17 cellular contexts compared by ENCODE assay signal in the genomic region with DNA sequence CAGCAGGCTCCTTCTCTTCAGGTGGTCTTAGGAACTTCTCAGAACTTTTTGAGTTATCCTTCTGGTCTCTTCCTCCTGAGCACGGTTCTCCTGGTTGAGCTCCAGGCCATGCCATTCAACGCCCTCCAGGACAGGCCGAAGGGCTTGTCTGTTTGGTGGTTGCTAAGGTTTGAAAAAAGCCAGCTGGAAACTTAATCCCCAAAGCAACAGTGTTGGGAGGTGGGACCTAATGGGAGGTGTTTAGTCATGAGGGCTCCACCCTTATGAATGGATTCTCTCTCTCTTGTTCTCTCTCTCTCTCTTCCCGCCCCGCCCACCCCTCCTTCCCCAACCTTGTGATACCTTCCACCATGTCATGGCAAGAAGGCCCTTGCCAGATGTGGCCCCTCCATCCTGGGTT. TPM values are rescaled to one million over a fixed set of nuclear protein-coding genes. Genes with fewer than 3 reads are reported as not detected.
DNase-seq lines count a peak whose midpoint lies in the region; ATAC-seq and TF ChIP-seq lines count a peak whose summit lies in the region.
"Had no signal": no experiment of that assay in that cellular context is flagged by ENCODE, and none has a peak within 500 bp of the region (broad histone marks: within the 10 kb centered on the region; RNA-seq: fewer than 3 reads in every experiment).

No MANE protein-coding gene starts in this region.

- peaks cover 39% of the 10 kb centered on the region for H3K36me3 ChIP-seq in neutrophil
- H3K36me3 ChIP-seq: gastrocnemius medialis had no signal

- ATAC-seq in GM19395 (IDR thresholded peaks at IDR 0.05; ENCODE audit: unreplicated experiment) (no peak), HG02759 (IDR thresholded peaks at IDR 0.05; ENCODE audit: unreplicated experiment) (no peak)
- no peak for ATAC-seq in activated T-cell treated with anti-CD3 and anti-CD28 coated beads, Interleukin-2, amount 50 U/mL, for 72 hours (replicated peaks in 1 of 2)

- H3K9me3 Mint-ChIP-seq in activated T-cell treated with anti-CD3 and anti-CD28 coated beads, Interleukin-2, amount 50 U/mL, for 72 hours: no peaks in the 10 kb centered on the region
- H3K9me3 Mint-ChIP-seq: activated T-cell treated with anti-CD3 and anti-CD28 coated beads, Interleukin-2, amount 50 U/mL, for 24 hours; natural killer cell treated with Interleukin-12 subunit alpha and Interleukin-12 subunit beta and Interleukin-15 and Interleukin-18, amount 100 ng/mL, for 72 hours had no signal

- H3K4me3 Mint-ChIP-seq in activated T-cell treated with anti-CD3 and anti-CD28 coated beads, Interleukin-2, amount 50 U/mL, for 72 hours: no peak overlapping the region
- H3K4me3 Mint-ChIP-seq: activated CD4-positive, alpha-beta T cell treated with anti-CD3 and anti-CD28 coated beads for 36 hours; activated T-cell treated with anti-CD3 and anti-CD28 coated beads, Interleukin-2, amount 50 U/mL, for 24 hours had no signal

- no peaks in the 10 kb centered on the region for H3K4me1 Mint-ChIP-seq in activated T-cell treated with anti-CD3 and anti-CD28 coated beads, Interleukin-2, amount 50 U/mL, for 72 hours (ENCODE audit: low read depth)
- H3K4me1 Mint-ChIP-seq: activated CD4-positive, alpha-beta T cell treated with anti-CD3 and anti-CD28 coated beads for 36 hours had no signal

- H3K4me3 ChIP-seq in fibroblast of the aortic adventitia (ENCODE audit: low read depth, low read length) (no peak overlapping the region), neutrophil (ENCODE audit: low read depth in 1 of 2, low read length in 1 of 2) (peak overlapping the region; percentile 71 to 75)
- H3K4me3 ChIP-seq: skin epidermis had no signal

- H3K4me1 ChIP-seq in neutrophil (ENCODE audit: control insufficient read depth in 1 of 2, insufficient read depth in 1 of 2, low read depth in 1 of 2, low read length in 1 of 2): peaks cover 76 to 82% of the 10 kb centered on the region in 2 experiments
- H3K4me1 ChIP-seq: Caco-2 had no signal

- no peaks in the 10 kb centered on the region for H3K36me3 Mint-ChIP-seq in activated T-cell treated with anti-CD3 and anti-CD28 coated beads, Interleukin-2, amount 50 U/mL, for 72 hours (ENCODE audit: insufficient read depth in 2 of 2)
- H3K36me3 Mint-ChIP-seq: natural killer cell treated with Interleukin-12 subunit alpha and Interleukin-12 subunit beta and Interleukin-15 and Interleukin-18, amount 100 ng/mL, for 72 hours had no signal

- TF ChIP-seq CTCF in fibroblast of the aortic adventitia (IDR thresholded peaks at IDR 0.05; ENCODE audit: insufficient read depth, low read length) (no peak), neutrophil (IDR thresholded peaks at IDR 0.05) (no peak)

- H3K27ac ChIP-seq in neutrophil: peak overlapping the region; percentile 92
- H3K27ac ChIP-seq: 22Rv1 had no signal

- no peaks in the 10 kb centered on the region for H3K9me3 ChIP-seq in neutrophil
- H3K9me3 ChIP-seq: Caco-2, gastrocnemius medialis had no signal

- H3K27me3 ChIP-seq in neutrophil: no peaks in the 10 kb centered on the region
- H3K27me3 ChIP-seq: gastrocnemius medialis had no signal

- no peak overlapping the region for H3K27ac Mint-ChIP-seq in activated T-cell treated with anti-CD3 and anti-CD28 coated beads, Interleukin-2, amount 50 U/mL, for 72 hours
- H3K27ac Mint-ChIP-seq: activated CD4-positive, alpha-beta T cell treated with anti-CD3 and anti-CD28 coated beads for 36 hours; activated T-cell treated with anti-CD3 and anti-CD28 coated beads, Interleukin-2, amount 50 U/mL, for 24 hours had no signal

- DNase-seq in DMS153 (lab: John Stamatoyannopoulos, UW) (peak; percentile 2), DMS153 treated with DMSO at 0.1 percent for 48 hours (lab: John Stamatoyannopoulos, UW; ENCODE audit: unreplicated experiment) (no peak), NCI-H69 (lab: John Stamatoyannopoulos, UW) (peak; percentile 18), fibroblast of the aortic adventitia (ENCODE audit: low read depth) (peak; percentile 40)
- no peak for DNase-seq in activated T-cell treated with anti-CD3 and anti-CD28 coated beads, Interleukin-2, amount 50 U/mL, for 72 hours
- DNase-seq: cortex of kidney, NCI-H1694 had no signal

- peaks cover 7% of the 10 kb centered on the region for H3K27me3 Mint-ChIP-seq in activated T-cell treated with anti-CD3 and anti-CD28 coated beads, Interleukin-2, amount 50 U/mL, for 72 hours (ENCODE audit: low read depth)

RNA-seq across cellular contexts. Expression of gene KCNE1, which starts 0.9 kb away (rescaled TPM):
- total RNA-seq in fibroblast of the aortic adventitia (ENCODE audit: low replicate concordance): 0.09 and 0.74 TPM in 2 replicates
- total RNA-seq in activated T-cell treated with anti-CD3 and anti-CD28 coated beads, Interleukin-2, amount 50 U/mL, for 72 hours: under 1 TPM; 0.37 to 0.41 TPM

Comparison
In these comparisons a context has a peak if more than half of its experiments do, and no peak if none do; other contexts are left out.
1. DNase-seq: peak in DMS153 (single experiment), NCI-H69 (single experiment) and fibroblast of the aortic adventitia (single experiment); none in DMS153 treated with DMSO at 0.1 percent for 48 hours (single experiment) and activated T-cell treated with anti-CD3 and anti-CD28 coated beads, Interleukin-2, amount 50 U/mL, for 72 hours (0 of 2).